ENCODE assay signal across 4 cellular contexts in genomic region chr3:195623168-195623565, GRCh38. TPM values are rescaled to one million over a fixed set of nuclear protein-coding genes. Genes with fewer than 3 reads are reported as not detected.
"Had no signal": no experiment of that assay in that cellular context is flagged by ENCODE, and none has a peak within 500 bp of the region (broad histone marks: within the 10 kb centered on the region; RNA-seq: fewer than 3 reads in every experiment).

No MANE protein-coding gene starts in this region.

RNA-seq across cellular contexts. Expression of gene APOD, which starts 39.4 kb away (rescaled TPM):
- total RNA-seq: GM23338, H1, H9, IMR-90 had no signal
